8 cellular contexts compared by ENCODE assay signal in the genomic region with DNA sequence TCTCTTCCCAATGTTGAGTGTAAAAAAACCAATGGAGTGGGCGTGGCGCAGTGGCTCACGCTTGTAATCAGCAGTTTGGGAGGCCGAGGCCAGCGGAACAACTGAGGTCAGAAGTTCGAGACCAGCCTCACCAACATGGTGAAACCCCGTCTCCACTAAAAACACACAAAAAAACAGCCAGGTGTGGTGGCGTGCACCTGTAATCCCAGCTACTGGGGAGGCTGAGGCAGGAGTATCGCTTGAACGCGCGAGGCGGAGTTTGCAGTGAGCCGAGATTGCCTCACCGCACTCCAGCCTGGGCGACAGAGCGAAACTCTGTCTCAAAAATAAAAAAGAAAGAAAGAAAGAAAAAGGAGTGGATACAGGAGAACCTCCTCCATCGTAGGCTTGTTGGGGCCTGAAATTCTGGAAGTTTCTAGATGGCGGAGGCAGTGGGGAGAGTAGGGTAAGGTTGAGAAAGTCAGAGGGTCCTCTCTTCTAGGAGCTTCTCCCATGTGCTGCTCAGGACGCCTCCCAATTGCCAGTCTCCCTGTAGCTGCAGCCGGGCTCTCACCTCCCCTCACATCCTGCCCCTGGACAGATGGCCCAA. TPM values are rescaled to one million over a fixed set of nuclear protein-coding genes. Genes with fewer than 3 reads are reported as not detected.
DNase-seq lines count a peak whose midpoint lies in the region; ATAC-seq and TF ChIP-seq lines count a peak whose summit lies in the region.

No MANE protein-coding gene starts in this region.

- H3K36me3 ChIP-seq in DND-41 (ENCODE audit: insufficient read depth, low read length) (peaks cover 26% of the 10 kb centered on the region), RWPE2 (ENCODE audit: low read depth) (peaks cover 22% of the 10 kb centered on the region)

- TF ChIP-seq CTCF in DND-41 (IDR thresholded peaks at IDR 0.05; ENCODE audit: borderline replicate concordance, extremely low read depth, low read length, poor library complexity, severe bottlenecking) = no peak
- no peak for TF ChIP-seq CTCF in RWPE2 (IDR thresholded peaks at IDR 0.05; ENCODE audit: poor library complexity, severe bottlenecking)
- TF ChIP-seq CTCF in epithelial cell of proximal tubule (conservative IDR thresholded peaks at IDR 0.05; ENCODE audit: low read depth, low read length) = no peak
- TF ChIP-seq CTCF in progenitor cell of endocrine pancreas (IDR thresholded peaks at IDR 0.05; ENCODE audit: unreplicated experiment) = no peak

- peaks cover 41% of the 10 kb centered on the region for H3K79me2 ChIP-seq in DND-41 (ENCODE audit: insufficient read depth, low read length)

- peaks cover 21% of the 10 kb centered on the region for H3K36me3 Mint-ChIP-seq in progenitor cell of endocrine pancreas (ENCODE audit: insufficient read depth)

- peak overlapping the region in 1 of 2 experiments; percentile 69; a peak in 3 of 4 replicates for H3K4me3 ChIP-seq in DND-41 (ENCODE audit: low read depth in 1 of 2, low read length in 2 of 2)
- peak overlapping the region; percentile 68 for H3K4me3 ChIP-seq in RWPE2 (ENCODE audit: severe bottlenecking)
- peak overlapping the region; percentile 92 for H3K4me3 ChIP-seq in epithelial cell of proximal tubule (ENCODE audit: low read depth, low read length)

- peak overlapping the region; percentile 96 for H3K27ac Mint-ChIP-seq in progenitor cell of endocrine pancreas

- H3K27ac ChIP-seq in DND-41 (ENCODE audit: low read length) (peak overlapping the region; percentile 87), RWPE2 (ENCODE audit: poor library complexity, severe bottlenecking) (no peak overlapping the region)

- peak overlapping the region; percentile 97 for H3K9ac ChIP-seq in DND-41 (ENCODE audit: low read depth, low read length)

- H2AFZ ChIP-seq in DND-41 (ENCODE audit: low read depth, low read length) = peak overlapping the region; percentile 69

- H3K9me3 Mint-ChIP-seq in progenitor cell of endocrine pancreas (ENCODE audit: low read depth) = peaks cover 4% of the 10 kb centered on the region

- no peak for DNase-seq in DND-41
- DNase-seq in RWPE2 (ENCODE audit: low spot score) = no peak
- no peak for DNase-seq in epithelial cell of proximal tubule (ENCODE audit: low read depth)
- DNase-seq in progenitor cell of endocrine pancreas (ENCODE audit: low spot score, unreplicated experiment) = no peak
- no peak for DNase-seq in NK-92 (lab: John Stamatoyannopoulos, UW; ENCODE audit: unreplicated experiment)

- H3K27me3 Mint-ChIP-seq in progenitor cell of endocrine pancreas = peaks cover 3% of the 10 kb centered on the region

- H3K4me2 ChIP-seq in DND-41 (ENCODE audit: insufficient read depth, low read length) = peak overlapping the region; percentile 97

- H4K20me1 ChIP-seq in DND-41 (ENCODE audit: insufficient read depth, low read length) = peaks cover 7% of the 10 kb centered on the region; the same call in 1 of the 2 replicates

- H3K4me1 ChIP-seq in DND-41 (ENCODE audit: insufficient read depth, low read length) (peaks cover 35% of the 10 kb centered on the region), RWPE2 (ENCODE audit: insufficient read depth, poor library complexity, severe bottlenecking) (no peaks in the 10 kb centered on the region)

- H3K4me3 Mint-ChIP-seq in progenitor cell of endocrine pancreas (ENCODE audit: low read depth) = peak overlapping the region; percentile 78

- ATAC-seq in DND-41 (ENCODE audit: insufficient read depth, low read depth) = no peak
- no peak for ATAC-seq in RWPE2 (ENCODE audit: low read depth)
- ATAC-seq in HG02973 (IDR thresholded peaks at IDR 0.05; ENCODE audit: unreplicated experiment) = no peak
- ATAC-seq in GM19035 (IDR thresholded peaks at IDR 0.05; ENCODE audit: unreplicated experiment) = no peak
- ATAC-seq in GM21619 (IDR thresholded peaks at IDR 0.05; ENCODE audit: unreplicated experiment) = no peak

- H3K9me3 ChIP-seq in DND-41 (ENCODE audit: insufficient read depth, low read length, severe bottlenecking) (no peaks in the 10 kb centered on the region), RWPE2 (ENCODE audit: severe bottlenecking) (no peaks in the 10 kb centered on the region)

- H3K4me1 Mint-ChIP-seq in progenitor cell of endocrine pancreas (ENCODE audit: low read depth) = peaks cover 12% of the 10 kb centered on the region

- H3K27me3 ChIP-seq in DND-41 (ENCODE audit: insufficient read depth, low read length, poor library complexity) (no peaks in the 10 kb centered on the region), RWPE2 (ENCODE audit: insufficient read depth, poor library complexity, severe bottlenecking) (no peaks in the 10 kb centered on the region)

RNA-seq across cellular contexts. Expression of gene ZNF764, which starts 0.7 kb away (rescaled TPM):
- total RNA-seq in epithelial cell of proximal tubule = 5.2 and 10.9 TPM in 2 replicates
- 36.1 and 36.6 TPM in 2 replicates for total RNA-seq in progenitor cell of endocrine pancreas

RNA-seq across cellular contexts. Expression of gene ZNF688, which starts 12.6 kb away (rescaled TPM):
- 8.2 and 9.1 TPM in 2 replicates for total RNA-seq in epithelial cell of proximal tubule
- total RNA-seq in progenitor cell of endocrine pancreas = 20.0 and 22.5 TPM in 2 replicates

RNA-seq across cellular contexts. Expression of gene ZNF747, which starts 24.2 kb away (rescaled TPM):
- total RNA-seq in epithelial cell of proximal tubule (5.1 and 7.6 TPM in 2 replicates), progenitor cell of endocrine pancreas (18.1 and 19.1 TPM in 2 replicates)

RNA-seq across cellular contexts. Expression of gene ZNF785, which starts 26.6 kb away (rescaled TPM):
- total RNA-seq in epithelial cell of proximal tubule (3.2 and 7.6 TPM in 2 replicates), progenitor cell of endocrine pancreas (46.2 and 50.0 TPM in 2 replicates)

RNA-seq across cellular contexts. Expression of gene ZNF768, which starts 32.5 kb away (rescaled TPM):
- total RNA-seq in epithelial cell of proximal tubule (34.8 and 35.2 TPM in 2 replicates), progenitor cell of endocrine pancreas (80.0 and 83.6 TPM in 2 replicates)
